Comparison of ENCODE assay signal across 8 cellular contexts in the genomic region with DNA sequence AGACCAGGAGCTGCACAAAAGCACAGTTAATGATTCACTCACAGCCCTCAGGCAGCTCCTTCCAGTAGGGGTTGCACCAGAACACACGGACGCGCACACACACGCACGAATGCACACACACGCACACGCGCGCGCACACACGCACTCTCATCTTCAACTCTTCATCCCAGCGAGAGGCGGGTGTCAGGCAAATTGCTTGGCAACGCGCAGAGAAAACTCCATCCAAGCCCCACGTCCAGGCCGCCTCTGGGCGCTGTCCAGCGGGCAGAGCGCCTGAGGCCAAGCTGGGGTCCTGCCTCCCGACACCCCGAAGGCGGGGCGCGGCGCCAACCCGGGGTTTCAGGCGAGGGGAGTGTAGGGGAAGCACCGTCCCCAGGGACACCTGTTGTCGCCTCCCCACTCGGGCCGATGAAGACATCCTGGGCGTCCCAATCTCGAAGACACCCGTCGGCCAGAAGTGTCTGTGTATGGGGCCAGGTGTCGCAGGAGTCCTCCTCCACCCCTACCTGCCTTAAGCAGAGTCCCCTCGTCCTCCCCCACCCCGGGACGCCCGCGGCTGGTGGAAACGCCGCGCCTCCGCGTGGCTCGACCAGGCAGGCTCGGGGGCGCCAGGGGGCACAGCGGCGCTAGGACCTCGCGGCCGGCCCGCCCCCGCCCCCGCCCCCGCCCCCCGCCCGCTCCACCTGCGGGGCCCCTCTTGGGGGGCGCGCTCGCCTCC. TPM values are rescaled to one million over a fixed set of nuclear protein-coding genes. Genes with fewer than 3 reads are reported as not detected.
DNase-seq lines count a peak whose midpoint lies in the region; ATAC-seq, FAIRE-seq and TF ChIP-seq lines count a peak whose summit lies in the region.

No MANE protein-coding gene starts in this region.

- no peak overlapping the region for H2BK12ac ChIP-seq in H1 (ENCODE audit: low read depth, low read length)

- no peak overlapping the region for H2AFZ ChIP-seq in H1 (ENCODE audit: low read length)

- H2BK20ac ChIP-seq in H1 (ENCODE audit: low read length): no peak overlapping the region

- H3K27me3 ChIP-seq in H1 (replicated peaks in 1 of 4; ENCODE audit: control insufficient read depth in 3 of 4, extremely low read depth in 1 of 4, insufficient read depth in 3 of 4, low read length in 3 of 4): peaks cover 1 to 14% (median 9%) of the 10 kb centered on the region in 4 experiments; a peak in 6 of 7 replicates
- no peaks in the 10 kb centered on the region for H3K27me3 ChIP-seq in lung (ENCODE audit: control insufficient read depth, insufficient read depth)
- H3K27me3 ChIP-seq in stomach: peaks cover 0 to 75% (median 21%) of the 10 kb centered on the region in 3 donors

- no peak for FAIRE-seq in GM12892 (lab: Jason Lieb, UNC)
- FAIRE-seq in H1 (lab: Jason Lieb, UNC): no peak

- POLR2A ChIA-PET in WTC11 (lab: Charles Lee): interaction anchor here (0.6 to 2.6 kb wide), 10 partner anchors 9 to 1994 kb away, joined by 3 to 18 read pairs (median 3); a partner anchor contains a TSS
- POLR2A ChIA-PET in H1 (lab: Charles Lee; ENCODE audit: partially characterized antibody): interaction anchor here (0.7 to 2.2 kb wide), 13 partner anchors 11 to 218 kb away, joined by 3 to 12 read pairs (median 3); a partner anchor contains a TSS

- no peak overlapping the region for H2BK15ac ChIP-seq in H1 (ENCODE audit: low read length)

- no peak overlapping the region for H3K23ac ChIP-seq in H1 (ENCODE audit: insufficient read length)

- no peak for TF ChIP-seq RAD21 in H1 (IDR thresholded peaks at IDR 0.05 in 1 of 2, conservative IDR thresholded peaks at IDR 0.05 in 1 of 2; ENCODE audit: low read depth in 2 of 2, low read length in 2 of 2)

- H3K9me3 Mint-ChIP-seq in WTC11: no peaks in the 10 kb centered on the region

- H4K5ac ChIP-seq in H1 (ENCODE audit: insufficient read length, low read depth, low read length): no peak overlapping the region

- peak overlapping the region; percentile 74 to 98 for H3K4me2 ChIP-seq in H1 (ENCODE audit: insufficient read depth in 1 of 2, low read depth in 2 of 2, low read length in 2 of 2)

- no peaks in the 10 kb centered on the region for H3K36me3 Mint-ChIP-seq in WTC11

- no peak for TF ChIP-seq POLR2A in GM12892 (IDR thresholded peaks at IDR 0.05; ENCODE audit: low read depth, low read length)
- TF ChIP-seq POLR2A in H1 (IDR thresholded peaks at IDR 0.05; ENCODE audit: control extremely low read depth in 1 of 2, low read depth in 2 of 2, low read length in 2 of 2): no peak
- no peak for TF ChIP-seq POLR2A in stomach (IDR thresholded peaks at IDR 0.05)

- H3K27me3 Mint-ChIP-seq in WTC11 (ENCODE audit: low read depth): peaks cover 31% of the 10 kb centered on the region

- TF ChIP-seq EP300 in H1 (IDR thresholded peaks at IDR 0.05; ENCODE audit: borderline replicate concordance in 1 of 2, low read depth in 2 of 2, low read length in 2 of 2): no peak
- TF ChIP-seq EP300 in stomach (IDR thresholded peaks at IDR 0.05): no peak

- H3K4me3 ChIP-seq in H1 (ENCODE audit: extremely low read depth in 1 of 4, insufficient read depth in 2 of 4, low read depth in 3 of 4, low read length in 4 of 4): peak overlapping the region; percentile 50 to 86 (median 75)
- H3K4me3 ChIP-seq in lung: peak overlapping the region; percentile 35
- peak overlapping the region; percentile 68 to 80 (median 72) for H3K4me3 ChIP-seq in stomach

- peaks cover 0 to 2% of the 10 kb centered on the region in 2 experiments for H4K20me1 ChIP-seq in H1 (replicated peaks in 1 of 2; ENCODE audit: control insufficient read depth in 1 of 2, insufficient read depth in 2 of 2, low read length in 2 of 2)

- H3K79me1 ChIP-seq in H1 (ENCODE audit: low read depth, low read length): peaks cover 7% of the 10 kb centered on the region; the same call in 1 of the 2 replicates

- H3K9ac ChIP-seq in H1 (replicated peaks in 1 of 4; ENCODE audit: extremely low read depth in 1 of 4, low read depth in 3 of 4, low read length in 3 of 4): peak overlapping the region in 3 of 4 experiments; percentile 25 to 68 (median 52); a peak in 5 of 7 replicates

- H2BK5ac ChIP-seq in H1 (ENCODE audit: low read depth, low read length): no peak overlapping the region

- ATAC-seq in HG02571 (IDR thresholded peaks at IDR 0.05; ENCODE audit: unreplicated experiment): peak; percentile 35
- peak; percentile 33 for ATAC-seq in WTC11
- ATAC-seq in lung (ENCODE audit: insufficient read depth, low FRiP score): peak; percentile 55

- CTCF ChIA-PET in WTC11 (lab: Charles Lee) (interaction anchor here (0.6 to 6.6 kb wide), 9 partner anchors 14 to 341 kb away, joined by 3 to 43 read pairs (median 4); no protein-coding TSS in a partner anchor), H1 (lab: Charles Lee; ENCODE audit: partially characterized antibody) (interaction anchor here (0.7 to 2.7 kb wide), 14 partner anchors 9 to 264 kb away, joined by 3 to 13 read pairs (median 4); no protein-coding TSS in a partner anchor)

- H3K9me3 ChIP-seq in H1 (ENCODE audit: insufficient read depth in 2 of 2, low read depth in 1 of 2, low read length in 1 of 2) (no peaks in the 10 kb centered on the region), lung (ENCODE audit: control insufficient read depth in 2 of 2, insufficient read depth in 1 of 2, low read length in 1 of 2) (no peaks in the 10 kb centered on the region), stomach (no peaks in the 10 kb centered on the region)

- DNase-seq in GM12892 (ENCODE audit: insufficient read length): peak; percentile 21
- DNase-seq in NCI-H1105 (lab: John Stamatoyannopoulos, UW): peak; percentile 81
- peak; percentile 66 for DNase-seq in WTC11 (ENCODE audit: low spot score)
- peak in 1 of 2 experiments; percentile 79 for DNase-seq in H1 (ENCODE audit: low read depth in 1 of 2, low spot score in 2 of 2)
- DNase-seq in lung (ENCODE audit: low spot score): peak; percentile 55
- DNase-seq in stomach: peak; percentile 41
- DNase-seq in mesenteric fat pad (ENCODE audit: low spot score): no peak

- H3K4me1 Mint-ChIP-seq in WTC11: peaks cover 49% of the 10 kb centered on the region

- H3K36me3 ChIP-seq in H1 (ENCODE audit: control insufficient read depth in 2 of 4, insufficient read depth in 4 of 4, low read length in 3 of 4) (no peaks in the 10 kb centered on the region; a peak in 1 of 8 replicates), lung (ENCODE audit: control insufficient read depth in 2 of 2, insufficient read depth in 2 of 2, low read length in 2 of 2) (no peaks in the 10 kb centered on the region), stomach (no peaks in the 10 kb centered on the region)

- no peak overlapping the region for H3K27ac Mint-ChIP-seq in WTC11

- H3K27ac ChIP-seq in H1 (ENCODE audit: low read depth, low read length) (no peak overlapping the region), lung (ENCODE audit: low read depth in 1 of 2, low read length in 1 of 2) (peak overlapping the region in 1 of 2 donors; percentile 17), stomach (peak overlapping the region; percentile 41 to 76 (median 55))

- TF ChIP-seq CTCF in WTC11 (IDR thresholded peaks at IDR 0.05) (no peak), H1 (IDR thresholded peaks at IDR 0.05; ENCODE audit: control extremely low read depth in 1 of 3, insufficient read depth in 1 of 3, low read depth in 1 of 3, low read length in 3 of 3) (peak in 1 of 3 experiments; percentile 3; a peak in 1 of 4 replicates), lung (IDR thresholded peaks at IDR 0.05; ENCODE audit: control extremely low read depth, extremely low read depth) (no peak), stomach (IDR thresholded peaks at IDR 0.05) (no peak)

- H3K4me3 Mint-ChIP-seq in WTC11: peak overlapping the region; percentile 92

- peak overlapping the region; percentile 36 for H4K91ac ChIP-seq in H1 (replicated peaks; ENCODE audit: insufficient read length, low read length)

- peak overlapping the region; percentile 62; the same call in 1 of the 2 replicates for H3K18ac ChIP-seq in H1 (ENCODE audit: extremely low read depth, low read length)

- intact Hi-C loops in stomach (cut with DNase I; ENCODE audit: low total_unique reads): no loop called here

- H3K4ac ChIP-seq in H1 (replicated peaks; ENCODE audit: insufficient read length, low read depth, low read length): no peak overlapping the region

- H3K23me2 ChIP-seq in H1 (ENCODE audit: low read depth, low read length): peaks cover 13% of the 10 kb centered on the region

- peak overlapping the region; percentile 37; the same call in 1 of the 2 replicates for H4K8ac ChIP-seq in H1 (ENCODE audit: extremely low read depth, insufficient read depth, low read length)

- H2BK120ac ChIP-seq in H1 (replicated peaks; ENCODE audit: low read depth, low read length): no peak overlapping the region

- no peak overlapping the region for H3K14ac ChIP-seq in H1 (ENCODE audit: insufficient read length)

- peaks cover 7 to 18% (median 13%) of the 10 kb centered on the region in 4 experiments for H3K4me1 ChIP-seq in H1 (replicated peaks in 1 of 4; ENCODE audit: control insufficient read depth in 3 of 4, insufficient read depth in 4 of 4, low read length in 3 of 4)
- peaks cover 0 to 11% of the 10 kb centered on the region in 2 donors for H3K4me1 ChIP-seq in lung (ENCODE audit: control insufficient read depth in 2 of 2, insufficient read depth in 2 of 2, low read length in 2 of 2)
- peaks cover 10 to 24% (median 19%) of the 10 kb centered on the region in 4 donors for H3K4me1 ChIP-seq in stomach

- no peak overlapping the region for H3K56ac ChIP-seq in H1 (replicated peaks; ENCODE audit: insufficient read length, low read depth, low read length)

- 3% methylated on average over 34 of the region's 65 CpGs; no CpG with 5 or more reads in 1 of the 2 experiments for WGBS in H1 (ENCODE audit: extremely low coverage in 1 of 2, insufficient coverage in 1 of 2, insufficient read length in 1 of 2, insufficient replicate concordance in 2 of 2, low coverage in 1 of 2, low lambda C conversion rate in 2 of 2, missing lambda C conversion rate in 1 of 2), 2 experiments
- WGBS in lung, 2 donors: 1% methylated on average over 57 to 65 of the region's 65 CpGs
- 0 to 1% (median 1%) methylated on average over 12 to 65 of the region's 65 CpGs for WGBS in stomach, 5 donors

- no peak overlapping the region for H2AK5ac ChIP-seq in H1 (ENCODE audit: low read depth, low read length)

- peaks cover 0 to 42% of the 10 kb centered on the region in 2 experiments; a peak in 2 of 4 replicates for H3K79me2 ChIP-seq in H1 (ENCODE audit: control insufficient read depth in 1 of 2, insufficient read depth in 2 of 2, low read length in 2 of 2)

RNA-seq across cellular contexts. Expression of a gene that starts 35.6 kb away (rescaled TPM):
- polyA plus RNA-seq in GM12892 (2012; ENCODE audit: missing spikeins): 0.15 TPM
- total RNA-seq in WTC11 (2021): 43.0 to 69.2 TPM (median 45.2 TPM) in 3 replicates
- 50.0 TPM in 2 replicates for total RNA-seq in H1 (2021; fragmentation: NEBNext Ultra II Directional; extraction: Animal tissue kit (Norgen Biotek cat#: 25700))
- polyA plus RNA-seq in H1 (2011; rRNA removed): 8.2 and 8.9 TPM in 2 replicates
- 9.2 TPM for polyA plus RNA-seq in H1 (2011; cell fraction: cytosol; rRNA removed)
- polyA plus RNA-seq in H1 (2011; cell fraction: nucleus; rRNA removed): 17.7 TPM
- 7.4 to 15.0 TPM (median 10.7 TPM) in 4 replicates for polyA plus RNA-seq in H1 (2012, experiment 1 of 2)
- 0.85 TPM for polyA plus RNA-seq in H1 (2012, experiment 2 of 2)
- polyA plus RNA-seq in H1 (2013, experiment 1 of 2): 12.7 TPM
- polyA plus RNA-seq in H1 (2013, experiment 2 of 2): 11.8 TPM
- 110 and 154 TPM in 2 replicates for polyA minus RNA-seq in H1 (2011; rRNA and poly(A)+ RNA removed)
- polyA minus RNA-seq in H1 (2011; cell fraction: cytosol; rRNA and poly(A)+ RNA removed): 38.5 TPM
- polyA minus RNA-seq in H1 (2011; cell fraction: nucleus; rRNA and poly(A)+ RNA removed): 89.6 TPM
- 10 to 100 TPM; 26.4 to 27.6 TPM for total RNA-seq in lung
- 1 to 10 TPM; 3.1 to 4.0 TPM for polyA plus RNA-seq in lung
- 10 to 100 TPM in 3 of 5 donors, 1 to 10 TPM in 2; 7.8 to 50.2 (median 14.3) TPM for total RNA-seq in stomach
- 1 to 10 TPM; 1.4 to 7.4 (median 3.2) TPM for polyA plus RNA-seq in stomach
- 20.8 TPM for total RNA-seq in mesenteric fat pad
